1 cellular context compared by ENCODE assay signal in the genomic region with DNA sequence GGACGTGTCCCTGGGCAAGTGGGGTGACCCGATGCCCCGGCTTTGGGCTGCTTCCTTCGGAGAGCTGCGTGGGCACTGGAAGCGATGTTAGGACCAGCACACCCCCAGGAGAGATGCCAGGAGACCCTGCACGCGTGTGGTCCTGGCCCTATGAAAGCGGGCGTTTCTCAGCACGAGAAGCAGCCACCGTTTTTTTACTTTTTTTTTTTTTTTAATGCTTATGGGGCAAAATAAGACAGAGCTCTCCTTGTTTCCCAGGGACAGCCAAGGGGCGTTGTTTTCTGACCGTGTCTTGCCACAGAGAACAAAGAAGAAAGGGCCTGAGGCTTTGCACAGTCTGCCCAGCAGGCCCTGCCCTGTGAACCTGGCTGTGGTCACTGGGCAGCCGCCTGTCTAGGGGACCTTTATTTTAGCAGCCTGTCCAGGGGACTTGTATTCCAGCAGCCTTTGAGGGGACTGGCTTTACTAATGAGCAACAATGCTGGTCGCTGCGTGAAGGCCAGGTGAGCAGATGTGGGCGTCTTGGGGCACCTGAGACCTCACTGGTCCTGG.
TF ChIP-seq lines count a peak whose summit lies in the region.

No MANE protein-coding gene starts in this region.

TF ChIP-seq in HEK293, 187 proteins besides CTCF, POLR2A, EP300 and RAD21 (continued from another document):
- TF ChIP-seq, protein P1, sequence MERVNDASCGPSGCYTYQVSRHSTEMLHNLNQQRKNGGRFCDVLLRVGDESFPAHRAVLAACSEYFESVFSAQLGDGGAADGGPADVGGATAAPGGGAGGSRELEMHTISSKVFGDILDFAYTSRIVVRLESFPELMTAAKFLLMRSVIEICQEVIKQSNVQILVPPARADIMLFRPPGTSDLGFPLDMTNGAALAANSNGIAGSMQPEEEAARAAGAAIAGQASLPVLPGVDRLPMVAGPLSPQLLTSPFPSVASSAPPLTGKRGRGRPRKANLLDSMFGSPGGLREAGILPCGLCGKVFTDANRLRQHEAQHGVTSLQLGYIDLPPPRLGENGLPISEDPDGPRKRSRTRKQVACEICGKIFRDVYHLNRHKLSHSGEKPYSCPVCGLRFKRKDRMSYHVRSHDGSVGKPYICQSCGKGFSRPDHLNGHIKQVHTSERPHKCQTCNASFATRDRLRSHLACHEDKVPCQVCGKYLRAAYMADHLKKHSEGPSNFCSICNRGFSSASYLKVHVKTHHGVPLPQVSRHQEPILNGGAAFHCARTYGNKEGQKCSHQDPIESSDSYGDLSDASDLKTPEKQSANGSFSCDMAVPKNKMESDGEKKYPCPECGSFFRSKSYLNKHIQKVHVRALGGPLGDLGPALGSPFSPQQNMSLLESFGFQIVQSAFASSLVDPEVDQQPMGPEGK (tag by site-specific recombination; IDR thresholded peaks at IDR 0.05), result 0 out of 2 replicates have a peak, but pooled peaks have one; percentile 51
- peak; percentile 93 for TF ChIP-seq MYNN (tag by site-specific recombination; IDR thresholded peaks at IDR 0.05; ENCODE audit: borderline replicate concordance)
- no peak for TF ChIP-seq ZBTB17 (tag by site-specific recombination; IDR thresholded peaks at IDR 0.05)
- TF ChIP-seq, protein P2, sequence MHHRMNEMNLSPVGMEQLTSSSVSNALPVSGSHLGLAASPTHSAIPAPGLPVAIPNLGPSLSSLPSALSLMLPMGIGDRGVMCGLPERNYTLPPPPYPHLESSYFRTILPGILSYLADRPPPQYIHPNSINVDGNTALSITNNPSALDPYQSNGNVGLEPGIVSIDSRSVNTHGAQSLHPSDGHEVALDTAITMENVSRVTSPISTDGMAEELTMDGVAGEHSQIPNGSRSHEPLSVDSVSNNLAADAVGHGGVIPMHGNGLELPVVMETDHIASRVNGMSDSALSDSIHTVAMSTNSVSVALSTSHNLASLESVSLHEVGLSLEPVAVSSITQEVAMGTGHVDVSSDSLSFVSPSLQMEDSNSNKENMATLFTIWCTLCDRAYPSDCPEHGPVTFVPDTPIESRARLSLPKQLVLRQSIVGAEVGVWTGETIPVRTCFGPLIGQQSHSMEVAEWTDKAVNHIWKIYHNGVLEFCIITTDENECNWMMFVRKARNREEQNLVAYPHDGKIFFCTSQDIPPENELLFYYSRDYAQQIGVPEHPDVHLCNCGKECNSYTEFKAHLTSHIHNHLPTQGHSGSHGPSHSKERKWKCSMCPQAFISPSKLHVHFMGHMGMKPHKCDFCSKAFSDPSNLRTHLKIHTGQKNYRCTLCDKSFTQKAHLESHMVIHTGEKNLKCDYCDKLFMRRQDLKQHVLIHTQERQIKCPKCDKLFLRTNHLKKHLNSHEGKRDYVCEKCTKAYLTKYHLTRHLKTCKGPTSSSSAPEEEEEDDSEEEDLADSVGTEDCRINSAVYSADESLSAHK (tag by site-specific recombination; IDR thresholded peaks at IDR 0.05), result no peak
- TF ChIP-seq, protein P3, sequence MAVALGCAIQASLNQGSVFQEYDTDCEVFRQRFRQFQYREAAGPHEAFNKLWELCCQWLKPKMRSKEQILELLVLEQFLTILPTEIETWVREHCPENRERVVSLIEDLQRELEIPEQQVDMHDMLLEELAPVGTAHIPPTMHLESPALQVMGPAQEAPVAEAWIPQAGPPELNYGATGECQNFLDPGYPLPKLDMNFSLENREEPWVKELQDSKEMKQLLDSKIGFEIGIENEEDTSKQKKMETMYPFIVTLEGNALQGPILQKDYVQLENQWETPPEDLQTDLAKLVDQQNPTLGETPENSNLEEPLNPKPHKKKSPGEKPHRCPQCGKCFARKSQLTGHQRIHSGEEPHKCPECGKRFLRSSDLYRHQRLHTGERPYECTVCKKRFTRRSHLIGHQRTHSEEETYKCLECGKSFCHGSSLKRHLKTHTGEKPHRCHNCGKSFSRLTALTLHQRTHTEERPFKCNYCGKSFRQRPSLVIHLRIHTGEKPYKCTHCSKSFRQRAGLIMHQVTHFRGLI (tag by site-specific recombination; IDR thresholded peaks at IDR 0.05), result no peak
